Comparison of ENCODE assay signal across 8 cellular contexts in genomic region chr3:15361494-15362214, GRCh38. TPM values are rescaled to one million over a fixed set of nuclear protein-coding genes. Genes with fewer than 3 reads are reported as not detected.
DNase-seq lines count a peak whose midpoint lies in the region; ATAC-seq and TF ChIP-seq lines count a peak whose summit lies in the region.

No MANE protein-coding gene starts in this region.

- no peaks in the 10 kb centered on the region for H3K36me3 ChIP-seq in H7 (replicated peaks; ENCODE audit: control insufficient read depth, insufficient read depth, low read length)

- DNase-seq in H7 (peak; percentile 33), MV-4-11 (lab: John Stamatoyannopoulos, UW) (peak; percentile 72), nephron progenitor cell (peak; percentile 8), putamen (ENCODE audit: low spot score) (no peak), DMS153 (lab: John Stamatoyannopoulos, UW) (no peak)
- peak; percentile 36 for DNase-seq in activated T-helper 2 cell treated with anti-CD3 and anti-CD28 coated beads, Interferon-gamma antibody, Interleukin-2, Interleukin-4, amounts not matched to agents 10 μg/mL and 5 μg/mL and 100 μg/mL, durations not matched to agents 14 hours and 24 hours and 36 hours (ENCODE audit: low spot score)
- DNase-seq in effector CD8-positive, alpha-beta T cell (lab: John Stamatoyannopoulos, UW), result no peak

- peak; percentile 71 for ATAC-seq in GM18499 (IDR thresholded peaks at IDR 0.05; ENCODE audit: insufficient read depth, unreplicated experiment)

- no peaks in the 10 kb centered on the region for H3K9me3 Mint-ChIP-seq in activated T-helper 2 cell treated with anti-CD3 and anti-CD28 coated beads, Interferon-gamma antibody, Interleukin-2, Interleukin-4, amounts not matched to agents 10 μg/mL and 5 μg/mL and 100 μg/mL, durations not matched to agents 14 hours and 24 hours and 36 hours
- H3K9me3 Mint-ChIP-seq in nephron progenitor cell, result peaks cover 22% of the 10 kb centered on the region

- H3K4me1 Mint-ChIP-seq in activated T-helper 2 cell treated with anti-CD3 and anti-CD28 coated beads, Interferon-gamma antibody, Interleukin-2, Interleukin-4, amounts not matched to agents 10 μg/mL and 5 μg/mL and 100 μg/mL, durations not matched to agents 14 hours and 24 hours and 36 hours (ENCODE audit: low read depth), result peaks cover 36% of the 10 kb centered on the region
- peaks cover 24% of the 10 kb centered on the region for H3K4me1 Mint-ChIP-seq in nephron progenitor cell

- no peak for TF ChIP-seq CTCF in nephron progenitor cell (IDR thresholded peaks at IDR 0.05)

- no peak overlapping the region for H3K4me3 ChIP-seq in H7 (ENCODE audit: insufficient read depth, low read depth, low read length)

- intact Hi-C loops in activated T-helper 2 cell treated with anti-CD3 and anti-CD28 coated beads, Interferon-gamma antibody, Interleukin-2, Interleukin-4, amounts not matched to agents 10 μg/mL and 5 μg/mL and 100 μg/mL, durations not matched to agents 14 hours and 24 hours and 36 hours (cut with micrococcal nuclease), result loop anchor here (1.0 to 10.0 kb wide), 8 partner anchors 17 to 437 kb away; partner anchors contain the start of gene SH3BP5

- H3K4me3 Mint-ChIP-seq in activated T-helper 2 cell treated with anti-CD3 and anti-CD28 coated beads, Interferon-gamma antibody, Interleukin-2, Interleukin-4, amounts not matched to agents 10 μg/mL and 5 μg/mL and 100 μg/mL, durations not matched to agents 14 hours and 24 hours and 36 hours (ENCODE audit: low read depth), result peak overlapping the region; percentile 30
- H3K4me3 Mint-ChIP-seq in nephron progenitor cell, result no peak overlapping the region

- no peaks in the 10 kb centered on the region for H3K36me3 Mint-ChIP-seq in activated T-helper 2 cell treated with anti-CD3 and anti-CD28 coated beads, Interferon-gamma antibody, Interleukin-2, Interleukin-4, amounts not matched to agents 10 μg/mL and 5 μg/mL and 100 μg/mL, durations not matched to agents 14 hours and 24 hours and 36 hours (ENCODE audit: low read depth)
- H3K36me3 Mint-ChIP-seq in nephron progenitor cell (ENCODE audit: low read depth), result peaks cover 4% of the 10 kb centered on the region

- peak overlapping the region; percentile 81 for H3K27ac Mint-ChIP-seq in activated T-helper 2 cell treated with anti-CD3 and anti-CD28 coated beads, Interferon-gamma antibody, Interleukin-2, Interleukin-4, amounts not matched to agents 10 μg/mL and 5 μg/mL and 100 μg/mL, durations not matched to agents 14 hours and 24 hours and 36 hours
- peak overlapping the region; percentile 40 for H3K27ac Mint-ChIP-seq in nephron progenitor cell

- no peaks in the 10 kb centered on the region for H3K27me3 Mint-ChIP-seq in activated T-helper 2 cell treated with anti-CD3 and anti-CD28 coated beads, Interferon-gamma antibody, Interleukin-2, Interleukin-4, amounts not matched to agents 10 μg/mL and 5 μg/mL and 100 μg/mL, durations not matched to agents 14 hours and 24 hours and 36 hours (ENCODE audit: low read depth)
- H3K27me3 Mint-ChIP-seq in nephron progenitor cell (ENCODE audit: low read depth, poor library complexity), result peaks cover 10% of the 10 kb centered on the region

- no peaks in the 10 kb centered on the region for H3K27me3 ChIP-seq in H7 (ENCODE audit: control insufficient read depth, insufficient read depth, low read length)

RNA-seq across cellular contexts. Expression of gene SH3BP5, which starts 29.3 kb away (rescaled TPM):
- 8.0 and 10.0 TPM in 2 replicates for total RNA-seq in H7 (2014; rRNA removed; shearing (Covaris generic))
- total RNA-seq in activated T-helper 2 cell treated with anti-CD3 and anti-CD28 coated beads, Interferon-gamma antibody, Interleukin-2, Interleukin-4, amounts not matched to agents 10 μg/mL and 5 μg/mL and 100 μg/mL, durations not matched to agents 14 hours and 24 hours and 36 hours, result 14.8 and 15.0 TPM in 2 replicates

Comparison
In these comparisons a context has a peak if more than half of its experiments do, and no peak if none do; other contexts are left out.
1. DNase-seq: peak in H7 (single experiment), MV-4-11 (single experiment), activated T-helper 2 cell treated with anti-CD3 and anti-CD28 coated beads, Interferon-gamma antibody, Interleukin-2, Interleukin-4, amounts not matched to agents 10 μg/mL and 5 μg/mL and 100 μg/mL, durations not matched to agents 14 hours and 24 hours and 36 hours (single experiment) and nephron progenitor cell (single experiment); none in putamen (single experiment), DMS153 (single experiment) and effector CD8-positive, alpha-beta T cell (single experiment).